In the genomic region with DNA sequence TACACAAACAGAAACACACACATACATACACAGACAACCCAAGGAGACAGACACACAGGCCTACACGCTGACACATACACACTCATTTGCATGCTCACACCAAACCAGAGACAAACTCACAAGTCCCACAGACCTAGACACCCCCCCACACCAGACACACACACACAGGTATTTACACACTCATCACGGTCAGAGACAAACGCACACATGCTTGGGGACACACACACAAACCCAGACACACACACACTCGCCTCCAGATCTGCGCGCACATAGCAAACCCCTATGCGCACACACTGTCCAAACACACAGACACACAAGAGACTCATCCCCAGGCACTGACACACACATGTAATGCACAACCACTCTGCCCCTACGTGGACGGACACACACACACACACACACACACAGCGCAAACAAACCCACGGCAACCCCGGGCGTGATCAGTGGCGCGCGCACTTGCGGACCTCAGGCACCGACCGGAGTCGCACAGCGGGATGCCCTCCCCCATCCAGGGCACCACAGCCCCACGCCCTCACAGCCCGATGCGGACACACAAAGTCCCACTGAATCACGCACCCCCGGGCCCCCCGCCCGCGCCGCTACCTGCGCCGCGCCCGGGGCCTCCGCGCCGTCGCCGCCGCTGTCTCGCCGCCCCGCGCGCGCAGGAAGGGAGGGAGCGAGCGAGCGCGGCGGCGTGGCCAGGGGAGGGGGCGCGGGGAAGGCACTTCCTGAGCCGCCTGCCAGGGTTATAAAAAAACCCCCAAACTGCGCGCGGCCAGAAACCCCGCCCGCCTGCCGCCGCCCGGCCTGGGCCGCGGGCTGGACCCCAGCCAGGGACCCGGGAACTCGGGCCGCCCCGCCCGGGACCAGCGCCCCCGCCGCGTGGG, we compare ENCODE assay signal across 8 cellular contexts. TPM values are rescaled to one million over a fixed set of nuclear protein-coding genes. Genes with fewer than 3 reads are reported as not detected.
DNase-seq lines count a peak whose midpoint lies in the region; ATAC-seq, FAIRE-seq and TF ChIP-seq lines count a peak whose summit lies in the region.

Gene ADAMTS10 (minus strand): TSS at position 675 of the 887 bp plus-strand sequence. CDS start 5,005 bp downstream, outside the sequence.

- peak; percentile 25 to 68 (median 51) for DNase-seq in CD8-positive, alpha-beta memory T cell
- DNase-seq in RWPE2 (ENCODE audit: low spot score) (no peak), astrocyte (ENCODE audit: low read depth) (peak; percentile 66), NCI-H1694 treated with DMSO at 0.1 percent for 48 hours (lab: John Stamatoyannopoulos, UW) (no peak), NCI-H510A treated with DMSO at 0.1 percent for 48 hours (lab: John Stamatoyannopoulos, UW) (no peak), NCI-H748 treated with DMSO at 0.1 percent for 48 hours (lab: John Stamatoyannopoulos, UW) (no peak)

- peak within 1 kb of the TSS; percentile 89 for H2AFZ ChIP-seq in astrocyte (ENCODE audit: low read depth, low read length)

- peaks cover 0 to 2% (median 0%) of the 10 kb centered on the region in 5 donors for H3K9me3 Mint-ChIP-seq in CD8-positive, alpha-beta memory T cell
- H3K9me3 Mint-ChIP-seq in astrocyte (ENCODE audit: unreplicated experiment): peaks cover 4% of the 10 kb centered on the region

- no peak for TF ChIP-seq CTCF in RWPE2 (IDR thresholded peaks at IDR 0.05; ENCODE audit: poor library complexity, severe bottlenecking)
- no peak for TF ChIP-seq CTCF in astrocyte (IDR thresholded peaks at IDR 0.05; ENCODE audit: insufficient read depth, low read depth, low read length)

- no peaks in the 10 kb centered on the region for H3K27me3 ChIP-seq in CD8-positive, alpha-beta memory T cell (ENCODE audit: insufficient read depth, low read length, poor library complexity, severe bottlenecking)
- peaks cover 5% of the 10 kb centered on the region for H3K27me3 ChIP-seq in RWPE2 (ENCODE audit: insufficient read depth, poor library complexity, severe bottlenecking)
- H3K27me3 ChIP-seq in astrocyte (ENCODE audit: insufficient read depth, low read length): no peaks in the 10 kb centered on the region
- H3K27me3 ChIP-seq in iPS-20b (ENCODE audit: insufficient read depth, low read length): no peaks in the 10 kb centered on the region

- H3K4me3 ChIP-seq in CD8-positive, alpha-beta memory T cell (ENCODE audit: low read length): peak within 1 kb of the TSS; percentile 94
- H3K4me3 ChIP-seq in RWPE2 (ENCODE audit: severe bottlenecking) (peak within 1 kb of the TSS; percentile 27), astrocyte (ENCODE audit: insufficient read depth, low read depth, low read length) (peak within 1 kb of the TSS; percentile 100), iPS-20b (ENCODE audit: low read length) (peak within 1 kb of the TSS; percentile 92), skin epidermis (peak within 1 kb of the TSS; percentile 19 to 55 (median 44))

- no peaks in the 10 kb centered on the region for H3K9me3 ChIP-seq in CD8-positive, alpha-beta memory T cell (ENCODE audit: low read length)
- H3K9me3 ChIP-seq in RWPE2 (ENCODE audit: severe bottlenecking) (no peaks in the 10 kb centered on the region), astrocyte (ENCODE audit: insufficient read depth, low read depth, low read length) (no peaks in the 10 kb centered on the region), iPS-20b (ENCODE audit: insufficient read depth, low read depth, low read length) (no peaks in the 10 kb centered on the region)

- H3K79me2 ChIP-seq in astrocyte (ENCODE audit: insufficient read depth, low read length): peaks cover 42% of the 10 kb centered on the region

- H3K27ac ChIP-seq in CD8-positive, alpha-beta memory T cell (ENCODE audit: low read depth, low read length): peak within 1 kb of the TSS; percentile 20
- no peak within 1 kb of the TSS for H3K27ac ChIP-seq in RWPE2 (ENCODE audit: poor library complexity, severe bottlenecking)
- peak within 1 kb of the TSS; percentile 90 for H3K27ac ChIP-seq in astrocyte (ENCODE audit: low read depth, low read length)
- H3K27ac ChIP-seq in iPS-20b (ENCODE audit: low read length): peak within 1 kb of the TSS; percentile 78
- peak within 1 kb of the TSS; percentile 31 to 93 (median 73) for H3K27ac ChIP-seq in skin epidermis

- peaks cover 0 to 7% of the 10 kb centered on the region in 2 donors for H3K27me3 Mint-ChIP-seq in CD8-positive, alpha-beta memory T cell
- no peaks in the 10 kb centered on the region for H3K27me3 Mint-ChIP-seq in astrocyte (ENCODE audit: low read depth, unreplicated experiment)

- peak within 1 kb of the TSS; percentile 78 to 99 (median 92) for H3K27ac Mint-ChIP-seq in CD8-positive, alpha-beta memory T cell
- H3K27ac Mint-ChIP-seq in astrocyte (ENCODE audit: unreplicated experiment): peak within 1 kb of the TSS; percentile 68

- CTCF ChIA-PET in CD8-positive, alpha-beta memory T cell (lab: Charles Lee): no interaction called here

- H3K4me3 Mint-ChIP-seq in CD8-positive, alpha-beta memory T cell: peak within 1 kb of the TSS; percentile 90 to 100 (median 97)
- H3K4me3 Mint-ChIP-seq in astrocyte (ENCODE audit: unreplicated experiment): peak within 1 kb of the TSS; percentile 98

- no peaks in the 10 kb centered on the region for H3K36me3 ChIP-seq in CD8-positive, alpha-beta memory T cell (ENCODE audit: insufficient read depth, low read length)
- H3K36me3 ChIP-seq in RWPE2 (ENCODE audit: low read depth) (no peaks in the 10 kb centered on the region), astrocyte (ENCODE audit: insufficient read depth, low read length) (no peaks in the 10 kb centered on the region), iPS-20b (ENCODE audit: insufficient read depth, low read depth, low read length) (no peaks in the 10 kb centered on the region)

- peaks cover 38% of the 10 kb centered on the region for H3K4me1 ChIP-seq in CD8-positive, alpha-beta memory T cell (ENCODE audit: insufficient read depth, low read length)
- H3K4me1 ChIP-seq in RWPE2 (ENCODE audit: insufficient read depth, poor library complexity, severe bottlenecking) (no peaks in the 10 kb centered on the region), astrocyte (ENCODE audit: insufficient read depth, low read length) (peaks cover 37% of the 10 kb centered on the region), iPS-20b (ENCODE audit: insufficient read depth, low read length) (peaks cover 18% of the 10 kb centered on the region; the same call in 1 of the 2 replicates)

- POLR2A ChIA-PET in CD8-positive, alpha-beta memory T cell (lab: Charles Lee): no interaction called here

- H4K20me1 ChIP-seq in astrocyte (ENCODE audit: insufficient read depth, low read length): peaks cover 33% of the 10 kb centered on the region

- H3K4me2 ChIP-seq in astrocyte (ENCODE audit: low read length): peak within 1 kb of the TSS; percentile 100

- no peak for ATAC-seq in RWPE2 (ENCODE audit: low read depth)

- peaks cover 0 to 25% (median 0%) of the 10 kb centered on the region in 3 donors for H3K36me3 Mint-ChIP-seq in CD8-positive, alpha-beta memory T cell
- peaks cover 21% of the 10 kb centered on the region for H3K36me3 Mint-ChIP-seq in astrocyte (ENCODE audit: low read depth, unreplicated experiment)

- H3K9ac ChIP-seq in astrocyte (ENCODE audit: low read length) (peak within 1 kb of the TSS; percentile 99), iPS-20b (ENCODE audit: low read depth, low read length) (peak within 1 kb of the TSS; percentile 84)

- H3K4me1 Mint-ChIP-seq in CD8-positive, alpha-beta memory T cell: peaks cover 30 to 52% (median 39%) of the 10 kb centered on the region in 3 donors
- peaks cover 11% of the 10 kb centered on the region for H3K4me1 Mint-ChIP-seq in astrocyte (ENCODE audit: low read depth, unreplicated experiment)

- FAIRE-seq in astrocyte (lab: Jason Lieb, UNC): no peak

RNA-seq across cellular contexts. Expression of gene ADAMTS10, which starts in this region (rescaled TPM):
- 10 to 100 TPM; 13.2 to 16.2 TPM for total RNA-seq in CD8-positive, alpha-beta memory T cell
- polyA plus RNA-seq in CD8-positive, alpha-beta memory T cell: 1.3 TPM
- total RNA-seq in astrocyte: 34.0 and 35.1 TPM in 2 replicates

Comparison
In these comparisons a context has a peak if more than half of its experiments do, and no peak if none do; other contexts are left out.
1. DNase-seq: peak in CD8-positive, alpha-beta memory T cell (5 of 5) and astrocyte (single experiment); none in RWPE2 (single experiment), NCI-H1694 treated with DMSO at 0.1 percent for 48 hours (single experiment), NCI-H510A treated with DMSO at 0.1 percent for 48 hours (single experiment) and NCI-H748 treated with DMSO at 0.1 percent for 48 hours (single experiment).
2. H3K4me3 ChIP-seq: peak in every context shown above with its lines; median percentile 100 in astrocyte; 94 in CD8-positive, alpha-beta memory T cell; 92 in iPS-20b; 44 in skin epidermis; 27 in RWPE2.